ENCODE assay signal across 8 cellular contexts in the genomic region with DNA sequence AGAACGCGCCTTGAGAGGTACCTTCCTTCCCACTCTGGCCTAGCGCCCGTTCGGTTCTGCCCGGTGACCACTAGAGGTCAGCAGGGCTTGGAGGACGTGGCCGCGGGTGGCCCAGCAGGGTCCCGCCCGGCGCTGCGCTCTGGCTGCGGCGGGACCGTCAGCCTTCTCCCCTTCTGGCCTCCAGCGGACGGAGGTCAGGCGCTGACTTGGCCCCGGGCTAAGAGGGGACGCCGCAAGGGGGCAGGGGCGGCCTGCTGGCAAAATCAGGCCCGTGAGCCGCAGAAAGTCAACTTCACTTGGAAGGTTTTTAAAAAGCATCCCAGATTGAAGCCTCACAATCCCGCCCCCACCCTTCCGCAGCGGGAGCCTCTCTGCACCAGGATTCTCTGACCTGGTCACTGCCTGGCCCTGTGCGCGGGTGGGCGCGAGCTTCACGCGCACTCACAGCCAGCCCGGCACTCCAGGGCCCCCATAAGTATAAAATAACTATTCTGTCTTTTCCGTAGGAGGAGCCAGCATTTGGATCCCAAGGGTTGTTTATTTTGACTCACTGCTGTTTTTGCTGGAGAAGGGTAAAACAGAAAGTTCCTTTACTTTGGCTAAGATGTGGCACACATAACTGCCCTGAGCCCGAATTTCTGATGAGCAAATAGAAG. TPM values are rescaled to one million over a fixed set of nuclear protein-coding genes. Genes with fewer than 3 reads are reported as not detected.
DNase-seq lines count a peak whose midpoint lies in the region; ATAC-seq and TF ChIP-seq lines count a peak whose summit lies in the region.

No MANE protein-coding gene starts in this region.

- DNase-seq in NCI-H524 (lab: John Stamatoyannopoulos, UW) (peak; percentile 31 to 69), NCI-H524 treated with DMSO at 0.1 percent for 48 hours (lab: John Stamatoyannopoulos, UW) (no peak), PC-3 (peak; percentile 79), fibroblast of the aortic adventitia (ENCODE audit: low read depth) (peak; percentile 55), MV-4-11 (lab: John Stamatoyannopoulos, UW) (no peak)
- peak; percentile 38 for DNase-seq in activated T-helper 2 cell treated with anti-CD3 and anti-CD28 coated beads, Interferon-gamma antibody, Interleukin-2, Interleukin-4, amounts not matched to agents 10 μg/mL and 5 μg/mL and 100 μg/mL, durations not matched to agents 14 hours and 24 hours and 36 hours (ENCODE audit: low spot score)
- DNase-seq in natural killer cell treated with Interleukin-12 subunit alpha and Interleukin-12 subunit beta and Interleukin-15 and Interleukin-18, amount 100 ng/mL, for 72 hours (ENCODE audit: low spot score): peak; percentile 85

- H3K9ac ChIP-seq in PC-3 (ENCODE audit: low read length) (no peak overlapping the region), stomach smooth muscle (ENCODE audit: low read length in 2 of 2) (peak overlapping the region; percentile 11 to 69)

- TF ChIP-seq CTCF in PC-3 (conservative IDR thresholded peaks at IDR 0.05; ENCODE audit: low read depth, low read length): peak; percentile 91
- TF ChIP-seq CTCF in fibroblast of the aortic adventitia (IDR thresholded peaks at IDR 0.05; ENCODE audit: insufficient read depth, low read length): peak; percentile 75

- intact Hi-C loops in PC-3 (cut with micrococcal nuclease): loop anchor here (1.0 to 2.0 kb wide), 4 partner anchors 40 to 225 kb away; no protein-coding TSS in a partner anchor
- intact Hi-C loops in activated T-helper 2 cell treated with anti-CD3 and anti-CD28 coated beads, Interferon-gamma antibody, Interleukin-2, Interleukin-4, amounts not matched to agents 10 μg/mL and 5 μg/mL and 100 μg/mL, durations not matched to agents 14 hours and 24 hours and 36 hours (cut with micrococcal nuclease): loop anchor here (1.0 kb wide), 2 partner anchors 42 to 225 kb away; no protein-coding TSS in a partner anchor

- ATAC-seq in PC-3: peak; percentile 83
- peak; percentile 85 to 96 for ATAC-seq in natural killer cell treated with Interleukin-12 subunit alpha and Interleukin-12 subunit beta and Interleukin-15 and Interleukin-18, amount 100 ng/mL, for 72 hours

- H3K4me1 ChIP-seq in PC-3 (ENCODE audit: insufficient read depth, low read length): peaks cover 20% of the 10 kb centered on the region
- peaks cover 13% of the 10 kb centered on the region for H3K4me1 ChIP-seq in stomach smooth muscle (ENCODE audit: control insufficient read depth, insufficient read depth, low read length)

- peaks cover 32% of the 10 kb centered on the region for H3K27me3 Mint-ChIP-seq in activated T-helper 2 cell treated with anti-CD3 and anti-CD28 coated beads, Interferon-gamma antibody, Interleukin-2, Interleukin-4, amounts not matched to agents 10 μg/mL and 5 μg/mL and 100 μg/mL, durations not matched to agents 14 hours and 24 hours and 36 hours (ENCODE audit: low read depth)
- peaks cover 0 to 4% of the 10 kb centered on the region in 2 donors for H3K27me3 Mint-ChIP-seq in natural killer cell treated with Interleukin-12 subunit alpha and Interleukin-12 subunit beta and Interleukin-15 and Interleukin-18, amount 100 ng/mL, for 72 hours

- H3F3A ChIP-seq in PC-3 (ENCODE audit: low read length, unreplicated experiment): no peaks in the 10 kb centered on the region

- H3K36me3 ChIP-seq in PC-3 (ENCODE audit: low read depth, low read length) (no peaks in the 10 kb centered on the region), stomach smooth muscle (ENCODE audit: control insufficient read depth in 2 of 2, insufficient read depth in 2 of 2, low read length in 2 of 2) (no peaks in the 10 kb centered on the region)

- no peak overlapping the region for H3K27ac Mint-ChIP-seq in activated T-helper 2 cell treated with anti-CD3 and anti-CD28 coated beads, Interferon-gamma antibody, Interleukin-2, Interleukin-4, amounts not matched to agents 10 μg/mL and 5 μg/mL and 100 μg/mL, durations not matched to agents 14 hours and 24 hours and 36 hours
- H3K27ac Mint-ChIP-seq in natural killer cell treated with Interleukin-12 subunit alpha and Interleukin-12 subunit beta and Interleukin-15 and Interleukin-18, amount 100 ng/mL, for 72 hours: no peak overlapping the region

- peaks cover 1% of the 10 kb centered on the region for H3K4me1 Mint-ChIP-seq in activated T-helper 2 cell treated with anti-CD3 and anti-CD28 coated beads, Interferon-gamma antibody, Interleukin-2, Interleukin-4, amounts not matched to agents 10 μg/mL and 5 μg/mL and 100 μg/mL, durations not matched to agents 14 hours and 24 hours and 36 hours (ENCODE audit: low read depth)
- peaks cover 0 to 7% of the 10 kb centered on the region in 2 donors for H3K4me1 Mint-ChIP-seq in natural killer cell treated with Interleukin-12 subunit alpha and Interleukin-12 subunit beta and Interleukin-15 and Interleukin-18, amount 100 ng/mL, for 72 hours (ENCODE audit: low read depth in 2 of 2)

- H3K4me3 ChIP-seq in PC-3 (ENCODE audit: low read length) (peak overlapping the region; percentile 68), fibroblast of the aortic adventitia (ENCODE audit: low read depth, low read length) (peak overlapping the region; percentile 54), stomach smooth muscle (ENCODE audit: low read length in 2 of 2) (peak overlapping the region; percentile 52 to 74)

- H3K9me3 ChIP-seq in PC-3 (ENCODE audit: low read length) (no peaks in the 10 kb centered on the region), stomach smooth muscle (ENCODE audit: control insufficient read depth in 2 of 2, low read length in 2 of 2) (no peaks in the 10 kb centered on the region)

- no peaks in the 10 kb centered on the region for H3K79me2 ChIP-seq in PC-3 (ENCODE audit: low read length)

- H3K9me2 ChIP-seq in PC-3 (replicated peaks; ENCODE audit: low read length): no peaks in the 10 kb centered on the region

- H3K36me3 Mint-ChIP-seq in activated T-helper 2 cell treated with anti-CD3 and anti-CD28 coated beads, Interferon-gamma antibody, Interleukin-2, Interleukin-4, amounts not matched to agents 10 μg/mL and 5 μg/mL and 100 μg/mL, durations not matched to agents 14 hours and 24 hours and 36 hours (ENCODE audit: low read depth): no peaks in the 10 kb centered on the region
- H3K36me3 Mint-ChIP-seq in natural killer cell treated with Interleukin-12 subunit alpha and Interleukin-12 subunit beta and Interleukin-15 and Interleukin-18, amount 100 ng/mL, for 72 hours: no peaks in the 10 kb centered on the region

- H3K27me3 ChIP-seq in PC-3 (ENCODE audit: low read length) (peaks cover 18% of the 10 kb centered on the region), stomach smooth muscle (ENCODE audit: control insufficient read depth in 1 of 2, insufficient read depth in 2 of 2, low read length in 2 of 2) (no peaks in the 10 kb centered on the region)

- no peak overlapping the region for H3K27ac ChIP-seq in PC-3 (ENCODE audit: low read length)
- no peak overlapping the region for H3K27ac ChIP-seq in stomach smooth muscle (ENCODE audit: low read length)

- POLR2A ChIA-PET in PC-3 (lab: Charles Lee; ENCODE audit: unreplicated experiment): no interaction called here

- CTCF ChIA-PET in PC-3 (lab: Charles Lee): no interaction called here

- H3K4me2 ChIP-seq in PC-3 (ENCODE audit: low read length): peak overlapping the region; percentile 92

- H2AFZ ChIP-seq in PC-3 (ENCODE audit: low read length): peak overlapping the region; percentile 85

- BruUV-seq in PC-3 (replicated peaks; lab: Mats Ljungman, UMichigan): no TSS peak

- H3K4me3 Mint-ChIP-seq in activated T-helper 2 cell treated with anti-CD3 and anti-CD28 coated beads, Interferon-gamma antibody, Interleukin-2, Interleukin-4, amounts not matched to agents 10 μg/mL and 5 μg/mL and 100 μg/mL, durations not matched to agents 14 hours and 24 hours and 36 hours (ENCODE audit: low read depth): no peak overlapping the region
- peak overlapping the region; percentile 25 for H3K4me3 Mint-ChIP-seq in natural killer cell treated with Interleukin-12 subunit alpha and Interleukin-12 subunit beta and Interleukin-15 and Interleukin-18, amount 100 ng/mL, for 72 hours

- no peaks in the 10 kb centered on the region for H3K9me3 Mint-ChIP-seq in activated T-helper 2 cell treated with anti-CD3 and anti-CD28 coated beads, Interferon-gamma antibody, Interleukin-2, Interleukin-4, amounts not matched to agents 10 μg/mL and 5 μg/mL and 100 μg/mL, durations not matched to agents 14 hours and 24 hours and 36 hours
- H3K9me3 Mint-ChIP-seq in natural killer cell treated with Interleukin-12 subunit alpha and Interleukin-12 subunit beta and Interleukin-15 and Interleukin-18, amount 100 ng/mL, for 72 hours: no peaks in the 10 kb centered on the region

- H4K20me1 ChIP-seq in PC-3 (ENCODE audit: low read length): no peaks in the 10 kb centered on the region

RNA-seq across cellular contexts. Expression of a gene that starts 23.2 kb away (rescaled TPM):
- total RNA-seq in PC-3 (2014; rRNA removed): not detected in 2 replicates
- total RNA-seq in activated T-helper 2 cell treated with anti-CD3 and anti-CD28 coated beads, Interferon-gamma antibody, Interleukin-2, Interleukin-4, amounts not matched to agents 10 μg/mL and 5 μg/mL and 100 μg/mL, durations not matched to agents 14 hours and 24 hours and 36 hours: 2.8 and 2.9 TPM in 2 replicates
- total RNA-seq in fibroblast of the aortic adventitia (ENCODE audit: low replicate concordance): 0.27 and 0.41 TPM in 2 replicates
- total RNA-seq in natural killer cell treated with Interleukin-12 subunit alpha and Interleukin-12 subunit beta and Interleukin-15 and Interleukin-18, amount 100 ng/mL, for 72 hours: 10 to 100 TPM in 1 of 2 donors, 1 to 10 TPM in 1; 2.7 to 13.1 TPM

Comparison
In these comparisons a context has a peak if more than half of its experiments do, and no peak if none do; other contexts are left out.
1. DNase-seq: peak in NCI-H524 (2 of 2), PC-3 (single experiment), activated T-helper 2 cell treated with anti-CD3 and anti-CD28 coated beads, Interferon-gamma antibody, Interleukin-2, Interleukin-4, amounts not matched to agents 10 μg/mL and 5 μg/mL and 100 μg/mL, durations not matched to agents 14 hours and 24 hours and 36 hours (single experiment), fibroblast of the aortic adventitia (single experiment) and natural killer cell treated with Interleukin-12 subunit alpha and Interleukin-12 subunit beta and Interleukin-15 and Interleukin-18, amount 100 ng/mL, for 72 hours (single experiment); none in NCI-H524 treated with DMSO at 0.1 percent for 48 hours (single experiment) and MV-4-11 (single experiment).
2. Peak in every context shown above with its lines, with median percentiles within 50 percentile points of each other: H3K4me3 ChIP-seq.